Comparison of ENCODE assay signal across 1 cellular context in genomic region chr2:241808701-241809382, GRCh38.
TF ChIP-seq lines count a peak whose summit lies in the region.

A gene with protein sequence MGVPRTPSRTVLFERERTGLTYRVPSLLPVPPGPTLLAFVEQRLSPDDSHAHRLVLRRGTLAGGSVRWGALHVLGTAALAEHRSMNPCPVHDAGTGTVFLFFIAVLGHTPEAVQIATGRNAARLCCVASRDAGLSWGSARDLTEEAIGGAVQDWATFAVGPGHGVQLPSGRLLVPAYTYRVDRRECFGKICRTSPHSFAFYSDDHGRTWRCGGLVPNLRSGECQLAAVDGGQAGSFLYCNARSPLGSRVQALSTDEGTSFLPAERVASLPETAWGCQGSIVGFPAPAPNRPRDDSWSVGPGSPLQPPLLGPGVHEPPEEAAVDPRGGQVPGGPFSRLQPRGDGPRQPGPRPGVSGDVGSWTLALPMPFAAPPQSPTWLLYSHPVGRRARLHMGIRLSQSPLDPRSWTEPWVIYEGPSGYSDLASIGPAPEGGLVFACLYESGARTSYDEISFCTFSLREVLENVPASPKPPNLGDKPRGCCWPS (plus strand): TSS chr2:241809193. CDS start chr2:241814485, 5,292 bp downstream.

TF ChIP-seq in HepG2, 621 proteins besides CTCF, POLR2A, EP300 and RAD21 (continued from another document and continues in another):
- TF ChIP-seq, protein P1, sequence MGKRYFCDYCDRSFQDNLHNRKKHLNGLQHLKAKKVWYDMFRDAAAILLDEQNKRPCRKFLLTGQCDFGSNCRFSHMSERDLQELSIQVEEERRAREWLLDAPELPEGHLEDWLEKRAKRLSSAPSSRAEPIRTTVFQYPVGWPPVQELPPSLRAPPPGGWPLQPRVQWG (CRISPR knock-in tag; IDR thresholded peaks at IDR 0.05; ENCODE audit: borderline replicate concordance, low read depth) = no peak
- TF ChIP-seq TCF7L2 (IDR thresholded peaks at IDR 0.05; ENCODE audit: low read depth, low read length) (no peak), ETS1 (CRISPR knock-in tag; IDR thresholded peaks at IDR 0.05) (peak; percentile 81; the same call in 1 of the 2 replicates), ZMYM2 (CRISPR knock-in tag; IDR thresholded peaks at IDR 0.05) (peak; percentile 93), ZNF160 (CRISPR knock-in tag; IDR thresholded peaks at IDR 0.05) (peak; percentile 87), ZXDC (CRISPR knock-in tag; IDR thresholded peaks at IDR 0.05) (peak; percentile 73; the same call in 1 of the 2 replicates), SOX6 (IDR thresholded peaks at IDR 0.05) (no peak), SOX6 (CRISPR knock-in tag; IDR thresholded peaks at IDR 0.05) (peak; percentile 88), MXD4 (CRISPR knock-in tag; IDR thresholded peaks at IDR 0.05) (peak; percentile 89), FOXO1 (CRISPR knock-in tag; IDR thresholded peaks at IDR 0.05) (no peak; the same call in none of the 2 replicates), MAX (IDR thresholded peaks at IDR 0.05) (peak; percentile 91), CREBL2 (CRISPR knock-in tag; IDR thresholded peaks at IDR 0.05; ENCODE audit: borderline replicate concordance) (no peak; the same call in 1 of the 2 replicates), FOXJ3 (CRISPR knock-in tag; IDR thresholded peaks at IDR 0.05; ENCODE audit: borderline replicate concordance) (peak; percentile 88), ZFP90 (CRISPR knock-in tag; IDR thresholded peaks at IDR 0.05; ENCODE audit: borderline replicate concordance) (peak; percentile 98), FOXP4 (CRISPR knock-in tag; IDR thresholded peaks at IDR 0.05) (peak; percentile 81), HHEX (CRISPR knock-in tag; IDR thresholded peaks at IDR 0.05) (no peak), ZNF451 (CRISPR knock-in tag; IDR thresholded peaks at IDR 0.05) (peak; percentile 97), KDM2A (CRISPR knock-in tag; IDR thresholded peaks at IDR 0.05; ENCODE audit: borderline replicate concordance, low read depth) (peak; percentile 92; the same call in 1 of the 2 replicates), ZFP1 (CRISPR knock-in tag; IDR thresholded peaks at IDR 0.05) (0 out of 2 replicates have a peak, but pooled peaks have one; percentile 64), FOXA1 (IDR thresholded peaks at IDR 0.05) (no peak), FOXA1 (CRISPR knock-in tag; IDR thresholded peaks at IDR 0.05) (peak; percentile 28; the same call in 1 of the 2 replicates), MIER3 (CRISPR knock-in tag; IDR thresholded peaks at IDR 0.05; ENCODE audit: borderline replicate concordance) (peak; percentile 90; the same call in 1 of the 2 replicates), ZNF678 (CRISPR knock-in tag; IDR thresholded peaks at IDR 0.05) (0 out of 2 replicates have a peak, but pooled peaks have one; percentile 26), ZNF747 (CRISPR knock-in tag; IDR thresholded peaks at IDR 0.05; ENCODE audit: borderline replicate concordance) (peak; percentile 91; the same call in 1 of the 2 replicates), ARNT2 (CRISPR knock-in tag; IDR thresholded peaks at IDR 0.05; ENCODE audit: low read depth) (peak; percentile 97), ZSCAN30 (CRISPR knock-in tag; IDR thresholded peaks at IDR 0.05) (peak; percentile 94; the same call in 1 of the 2 replicates), POLR2AphosphoS2 (IDR thresholded peaks at IDR 0.05; ENCODE audit: low read depth, low read length) (peak; percentile 84; the same call in 1 of the 2 replicates), SP2 (CRISPR knock-in tag; IDR thresholded peaks at IDR 0.05) (no peak), ZNF660 (CRISPR knock-in tag; IDR thresholded peaks at IDR 0.05; ENCODE audit: borderline replicate concordance, low read depth) (no peak), HOMEZ (CRISPR knock-in tag; IDR thresholded peaks at IDR 0.05; ENCODE audit: low read depth) (peak; percentile 83), ZNF225 (CRISPR knock-in tag; IDR thresholded peaks at IDR 0.05) (peak; percentile 79), ZIK1 (CRISPR knock-in tag; IDR thresholded peaks at IDR 0.05; ENCODE audit: borderline replicate concordance, low read depth) (peak; percentile 71; the same call in 1 of the 2 replicates), ARID4A (CRISPR knock-in tag; IDR thresholded peaks at IDR 0.05; ENCODE audit: borderline replicate concordance) (peak; percentile 92), ZNF501 (CRISPR knock-in tag; IDR thresholded peaks at IDR 0.05) (peak; percentile 89)
- TF ChIP-seq, protein P2, sequence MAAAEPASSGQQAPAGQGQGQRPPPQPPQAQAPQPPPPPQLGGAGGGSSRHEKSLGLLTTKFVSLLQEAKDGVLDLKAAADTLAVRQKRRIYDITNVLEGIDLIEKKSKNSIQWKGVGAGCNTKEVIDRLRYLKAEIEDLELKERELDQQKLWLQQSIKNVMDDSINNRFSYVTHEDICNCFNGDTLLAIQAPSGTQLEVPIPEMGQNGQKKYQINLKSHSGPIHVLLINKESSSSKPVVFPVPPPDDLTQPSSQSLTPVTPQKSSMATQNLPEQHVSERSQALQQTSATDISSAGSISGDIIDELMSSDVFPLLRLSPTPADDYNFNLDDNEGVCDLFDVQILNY (CRISPR knock-in tag; conservative IDR thresholded peaks at IDR 0.05) = peak; percentile 16; the same call in 1 of the 2 replicates
- TF ChIP-seq, protein P3, sequence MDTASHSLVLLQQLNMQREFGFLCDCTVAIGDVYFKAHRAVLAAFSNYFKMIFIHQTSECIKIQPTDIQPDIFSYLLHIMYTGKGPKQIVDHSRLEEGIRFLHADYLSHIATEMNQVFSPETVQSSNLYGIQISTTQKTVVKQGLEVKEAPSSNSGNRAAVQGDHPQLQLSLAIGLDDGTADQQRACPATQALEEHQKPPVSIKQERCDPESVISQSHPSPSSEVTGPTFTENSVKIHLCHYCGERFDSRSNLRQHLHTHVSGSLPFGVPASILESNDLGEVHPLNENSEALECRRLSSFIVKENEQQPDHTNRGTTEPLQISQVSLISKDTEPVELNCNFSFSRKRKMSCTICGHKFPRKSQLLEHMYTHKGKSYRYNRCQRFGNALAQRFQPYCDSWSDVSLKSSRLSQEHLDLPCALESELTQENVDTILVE (CRISPR knock-in tag; IDR thresholded peaks at IDR 0.05) = peak; percentile 67
- TF ChIP-seq, protein P4, sequence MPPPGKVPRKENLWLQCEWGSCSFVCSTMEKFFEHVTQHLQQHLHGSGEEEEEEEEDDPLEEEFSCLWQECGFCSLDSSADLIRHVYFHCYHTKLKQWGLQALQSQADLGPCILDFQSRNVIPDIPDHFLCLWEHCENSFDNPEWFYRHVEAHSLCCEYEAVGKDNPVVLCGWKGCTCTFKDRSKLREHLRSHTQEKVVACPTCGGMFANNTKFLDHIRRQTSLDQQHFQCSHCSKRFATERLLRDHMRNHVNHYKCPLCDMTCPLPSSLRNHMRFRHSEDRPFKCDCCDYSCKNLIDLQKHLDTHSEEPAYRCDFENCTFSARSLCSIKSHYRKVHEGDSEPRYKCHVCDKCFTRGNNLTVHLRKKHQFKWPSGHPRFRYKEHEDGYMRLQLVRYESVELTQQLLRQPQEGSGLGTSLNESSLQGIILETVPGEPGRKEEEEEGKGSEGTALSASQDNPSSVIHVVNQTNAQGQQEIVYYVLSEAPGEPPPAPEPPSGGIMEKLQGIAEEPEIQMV (CRISPR knock-in tag; IDR thresholded peaks at IDR 0.05; ENCODE audit: low read depth) = peak; percentile 63
- TF ChIP-seq, protein P5, sequence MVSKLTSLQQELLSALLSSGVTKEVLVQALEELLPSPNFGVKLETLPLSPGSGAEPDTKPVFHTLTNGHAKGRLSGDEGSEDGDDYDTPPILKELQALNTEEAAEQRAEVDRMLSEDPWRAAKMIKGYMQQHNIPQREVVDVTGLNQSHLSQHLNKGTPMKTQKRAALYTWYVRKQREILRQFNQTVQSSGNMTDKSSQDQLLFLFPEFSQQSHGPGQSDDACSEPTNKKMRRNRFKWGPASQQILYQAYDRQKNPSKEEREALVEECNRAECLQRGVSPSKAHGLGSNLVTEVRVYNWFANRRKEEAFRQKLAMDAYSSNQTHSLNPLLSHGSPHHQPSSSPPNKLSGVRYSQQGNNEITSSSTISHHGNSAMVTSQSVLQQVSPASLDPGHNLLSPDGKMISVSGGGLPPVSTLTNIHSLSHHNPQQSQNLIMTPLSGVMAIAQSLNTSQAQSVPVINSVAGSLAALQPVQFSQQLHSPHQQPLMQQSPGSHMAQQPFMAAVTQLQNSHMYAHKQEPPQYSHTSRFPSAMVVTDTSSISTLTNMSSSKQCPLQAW (CRISPR knock-in tag; IDR thresholded peaks at IDR 0.05) = peak; percentile 92
